ENCODE assay signal across 26 cellular contexts in the genomic region with DNA sequence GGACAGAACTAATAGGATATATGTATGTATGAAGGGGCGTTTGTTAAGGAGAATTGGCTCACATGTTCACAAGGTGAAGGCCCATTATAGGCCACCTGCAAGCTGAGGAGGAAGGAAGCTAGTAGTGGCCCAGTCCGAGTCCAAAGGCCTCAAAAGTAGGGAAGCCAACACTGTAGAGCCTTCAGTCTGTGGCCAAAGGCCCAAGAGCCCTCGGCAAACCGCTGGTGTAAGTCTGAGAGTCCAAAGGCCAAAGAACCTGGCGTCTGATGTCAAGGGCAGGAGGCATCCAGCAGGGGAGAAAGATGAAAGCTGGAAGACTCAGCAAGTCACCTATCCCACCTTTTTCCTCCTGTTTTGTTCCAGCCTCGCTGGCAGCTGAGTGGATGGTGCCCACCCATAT.
"Had no signal": no experiment of that assay in that cellular context is flagged by ENCODE, and none has a peak within 500 bp of the region (broad histone marks: within the 10 kb centered on the region; RNA-seq: fewer than 3 reads in every experiment).

No MANE protein-coding gene starts in this region.

- H3K9me3 Mint-ChIP-seq: natural killer cell; stimulated activated naive CD8-positive, alpha-beta T cell treated with anti-CD3 and anti-CD28 coated beads, Interleukin-15, amount 100 ng/mL, for 72 hours had no signal

- H3K27ac Mint-ChIP-seq: natural killer cell; progenitor cell of endocrine pancreas; stimulated activated naive CD8-positive, alpha-beta T cell treated with anti-CD3 and anti-CD28 coated beads, Interleukin-15, amount 100 ng/mL, for 72 hours had no signal

- H3K27ac ChIP-seq: esophagus muscularis mucosa, foreskin keratinocyte, gastroesophageal sphincter, heart left ventricle, hepatocyte, lower lobe of right lung, parathyroid adenoma, right lobe of liver, suprapubic skin, transverse colon had no signal

- H3K27me3 ChIP-seq: esophagus muscularis mucosa, foreskin keratinocyte, gastroesophageal sphincter, heart left ventricle, hepatocyte, right lobe of liver, suprapubic skin, transverse colon had no signal

- DNase-seq: cerebellar nuclear complex; effector CD8-positive, alpha-beta T cell; foreskin keratinocyte; heart left ventricle; kidney; left cardiac atrium; left ventricle myocardium superior; lower lobe of right lung; natural killer cell; right lobe of liver; stimulated activated CD4-positive, alpha-beta T cell treated with anti-CD3 and anti-CD28 coated beads, Interleukin-12 subunit alpha, Interleukin-12 subunit beta, amount 100 ng/mL, for 4 hours; stimulated activated CD4-positive, alpha-beta T cell treated with anti-CD3 and anti-CD28 coated beads, Interleukin-1b, Interleukin-23, amount 100 ng/mL, for 48 hours; stimulated activated CD4-positive, alpha-beta T cell treated with anti-CD3 and anti-CD28 coated beads, Interleukin-4, amount 100 ng/mL, for 1 hour; stimulated activated CD8-positive, alpha-beta memory T cell treated with anti-CD3 and anti-CD28 coated beads, Interleukin-4, amount 100 ng/mL, for 48 hours; stimulated activated naive CD4-positive, alpha-beta T cell; stimulated activated naive CD8-positive, alpha-beta T cell treated with anti-CD3 and anti-CD28 coated beads, Interleukin-15, amount 100 ng/mL, for 72 hours; transverse colon had no signal

- H3K4me3 ChIP-seq: esophagus muscularis mucosa, gastroesophageal sphincter, heart left ventricle, hepatocyte, lower lobe of right lung, right lobe of liver, smooth muscle cell, suprapubic skin, transverse colon had no signal

- H3K4me3 Mint-ChIP-seq: natural killer cell; stimulated activated naive CD8-positive, alpha-beta T cell treated with anti-CD3 and anti-CD28 coated beads, Interleukin-15, amount 100 ng/mL, for 72 hours had no signal

- FAIRE-seq: colon, endothelial cell of umbilical vein, kidney had no signal

- ATAC-seq: foreskin keratinocyte; gastroesophageal sphincter; heart left ventricle; left cardiac atrium; left ventricle myocardium superior; lower lobe of right lung; natural killer cell; stimulated activated naive CD8-positive, alpha-beta T cell treated with anti-CD3 and anti-CD28 coated beads, Interleukin-15, amount 100 ng/mL, for 72 hours had no signal

- H3K9ac ChIP-seq: parathyroid adenoma had no signal

- H2AFZ ChIP-seq: hepatocyte, parathyroid adenoma had no signal

- H3K27me3 Mint-ChIP-seq: progenitor cell of endocrine pancreas; stimulated activated naive CD8-positive, alpha-beta T cell treated with anti-CD3 and anti-CD28 coated beads, Interleukin-15, amount 100 ng/mL, for 72 hours had no signal

- H3K4me2 ChIP-seq: hepatocyte, smooth muscle cell had no signal

- H3K4me1 ChIP-seq: foreskin keratinocyte, parathyroid adenoma had no signal

- H3K9me3 ChIP-seq: esophagus muscularis mucosa, gastroesophageal sphincter, heart left ventricle, lower lobe of right lung, right lobe of liver, suprapubic skin, transverse colon had no signal
